Comparison of ENCODE assay signal across 8 cellular contexts in genomic region chr10:59177031-59177861, GRCh38. TPM values are rescaled to one million over a fixed set of nuclear protein-coding genes. Genes with fewer than 3 reads are reported as not detected.
DNase-seq lines count a peak whose midpoint lies in the region; ATAC-seq, FAIRE-seq and TF ChIP-seq lines count a peak whose summit lies in the region.

No MANE protein-coding gene starts in this region.

- no peaks in the 10 kb centered on the region for H3K79me2 ChIP-seq in keratinocyte (ENCODE audit: control insufficient read depth, insufficient read depth, low read length)

- no peaks in the 10 kb centered on the region for H3K4me1 ChIP-seq in breast epithelium
- H3K4me1 ChIP-seq in keratinocyte (ENCODE audit: control insufficient read depth, extremely low read depth, insufficient read depth, low read length), result peaks cover 17% of the 10 kb centered on the region
- peaks cover 0 to 17% (median 7%) of the 10 kb centered on the region in 6 donors for H3K4me1 ChIP-seq in spleen

- no peaks in the 10 kb centered on the region for H3K9me3 ChIP-seq in breast epithelium
- no peaks in the 10 kb centered on the region for H3K9me3 ChIP-seq in keratinocyte (ENCODE audit: control insufficient read depth, low read depth, low read length)
- H3K9me3 ChIP-seq in spleen, result no peaks in the 10 kb centered on the region

- peaks cover 0 to 9% of the 10 kb centered on the region in 2 donors for H3K27me3 ChIP-seq in breast epithelium
- peaks cover 18% of the 10 kb centered on the region for H3K27me3 ChIP-seq in keratinocyte (ENCODE audit: control insufficient read depth, extremely low read depth, insufficient read depth, low read length)
- H3K27me3 ChIP-seq in spleen (replicated peaks in 1 of 7), result peaks cover 0 to 39% (median 24%) of the 10 kb centered on the region in 7 donors

- H3K9me1 ChIP-seq in keratinocyte (ENCODE audit: control insufficient read depth, extremely low read depth, insufficient read depth, low read length), result no peaks in the 10 kb centered on the region

- H3K9ac ChIP-seq in keratinocyte (ENCODE audit: control insufficient read depth, extremely low read depth, insufficient read depth, low read length), result no peak overlapping the region

- in situ Hi-C loops in G401 (cut with HindIII; ENCODE audit: low sequenced_read_pairs), result no loop called here

- DNase-seq in G401 (ENCODE audit: low spot score), result peak; percentile 64
- peak; percentile 33 for DNase-seq in NCI-H1694 treated with DMSO at 0.1 percent for 48 hours (lab: John Stamatoyannopoulos, UW)
- no peak for DNase-seq in breast epithelium (ENCODE audit: low spot score in 2 of 2)
- DNase-seq in keratinocyte (ENCODE audit: low read depth, low spot score), result peak; percentile 2
- peak; percentile 53 for DNase-seq in spleen
- DNase-seq in activated CD4-positive, alpha-beta T cell treated with anti-CD3 and anti-CD28 coated beads for 4 hours, result no peak

- H3K4me3 ChIP-seq in breast epithelium, result peak overlapping the region; percentile 29 to 65 (median 54)
- no peak overlapping the region for H3K4me3 ChIP-seq in keratinocyte (ENCODE audit: control insufficient read depth in 2 of 3, extremely low read depth in 1 of 3, insufficient read depth in 2 of 3, low read depth in 1 of 3, low read length in 3 of 3)
- H3K4me3 ChIP-seq in spleen, result peak overlapping the region in 6 of 8 donors; percentile 12 to 51 (median 18)

- FAIRE-seq in keratinocyte (lab: Jason Lieb, UNC), result peak; percentile 70

- intact Hi-C loops in breast epithelium (cut with DNase I; ENCODE audit: low total_unique reads), result no loop called here
- intact Hi-C loops in spleen (cut with DNase I; ENCODE audit: low total_unique reads), result no loop called here

- ATAC-seq in GM18519 (IDR thresholded peaks at IDR 0.05; ENCODE audit: low FRiP score, unreplicated experiment) (no peak), HG03571 (IDR thresholded peaks at IDR 0.05; ENCODE audit: unreplicated experiment) (no peak)

- no peaks in the 10 kb centered on the region for H3K36me3 ChIP-seq in breast epithelium
- no peaks in the 10 kb centered on the region for H3K36me3 ChIP-seq in keratinocyte (ENCODE audit: control insufficient read depth in 2 of 2, extremely low read depth in 1 of 2, insufficient read depth in 2 of 2, low read length in 2 of 2)
- H3K36me3 ChIP-seq in spleen, result no peaks in the 10 kb centered on the region

- 10 to 15% (median 14%) methylated on average over 40 to 42 of the region's 42 CpGs for WGBS in spleen, 5 donors

- H3K27ac ChIP-seq in breast epithelium (no peak overlapping the region), keratinocyte (ENCODE audit: control insufficient read depth, insufficient read depth, low read length) (no peak overlapping the region), spleen (no peak overlapping the region)

- no peaks in the 10 kb centered on the region for H4K20me1 ChIP-seq in keratinocyte (ENCODE audit: control insufficient read depth, extremely low read depth, insufficient read depth, low read length)

- dilution Hi-C loops in keratinocyte (cut with MboI; ENCODE audit: extremely low pct_ligation_motif_present, low sequenced_read_pairs), result no loop called here

- TF ChIP-seq POLR2A in breast epithelium (IDR thresholded peaks at IDR 0.05) (no peak), spleen (IDR thresholded peaks at IDR 0.05) (no peak)

- H3K4me2 ChIP-seq in keratinocyte (ENCODE audit: control insufficient read depth, extremely low read depth, insufficient read depth, low read depth, low read length), result peak overlapping the region; percentile 74

- no peak for TF ChIP-seq CTCF in breast epithelium (IDR thresholded peaks at IDR 0.05)
- no peak for TF ChIP-seq CTCF in keratinocyte (optimal IDR thresholded peaks at IDR 0.05 in 1 of 3, IDR thresholded peaks at IDR 0.05 in 1 of 3, conservative IDR thresholded peaks at IDR 0.05 in 1 of 3; ENCODE audit: extremely low read depth in 1 of 3, insufficient read depth in 2 of 3, low read length in 3 of 3)
- no peak for TF ChIP-seq CTCF in spleen (IDR thresholded peaks at IDR 0.05 in 8 of 11, conservative IDR thresholded peaks at IDR 0.05 in 3 of 11)

- H2AFZ ChIP-seq in keratinocyte (ENCODE audit: control insufficient read depth, low read length), result no peak overlapping the region

RNA-seq across cellular contexts. Expression of gene PHYHIPL, which starts 0.8 kb away (rescaled TPM):
- total RNA-seq in G401 (2014; rRNA removed; shearing (Covaris generic)), result not detected in 2 replicates
- total RNA-seq in breast epithelium, result under 1 TPM; under 0.01 to 0.44 (median under 0.01) TPM
- 0.02 to 0.12 TPM (median 0.09 TPM) in 3 replicates for polyA plus RNA-seq in keratinocyte
- not detected for polyA plus RNA-seq in keratinocyte (2011; ENCODE audit: low read depth)
- polyA plus RNA-seq in keratinocyte (2011; cell fraction: cytosol; rRNA removed), result 0.04 and 0.06 TPM in 2 replicates
- 0.06 and 0.07 TPM in 2 replicates for polyA plus RNA-seq in keratinocyte (2011; cell fraction: nucleus; rRNA removed)
- 0.03 and 0.07 TPM in 2 replicates for polyA plus RNA-seq in keratinocyte (2012; ENCODE audit: low replicate concordance)
- not detected in 3 replicates for polyA minus RNA-seq in keratinocyte
- not detected for polyA minus RNA-seq in keratinocyte (2011; cell fraction: cytosol; rRNA and poly(A)+ RNA removed)
- not detected in 2 replicates for polyA minus RNA-seq in keratinocyte (2011; cell fraction: nucleus; rRNA and poly(A)+ RNA removed)
- not detected for total RNA-seq in spleen
- polyA plus RNA-seq in spleen, result under 1 TPM in 2 of 3 donors, not detected in 1; 0.03 to 0.04 TPM

Comparison
In these comparisons a context has a peak if more than half of its experiments do, and no peak if none do; other contexts are left out.
1. DNase-seq: peak in G401 (single experiment), NCI-H1694 treated with DMSO at 0.1 percent for 48 hours (single experiment), keratinocyte (single experiment) and spleen (single experiment); none in breast epithelium (0 of 2) and activated CD4-positive, alpha-beta T cell treated with anti-CD3 and anti-CD28 coated beads for 4 hours (0 of 2).
2. H3K4me3 ChIP-seq: peak in breast epithelium (3 of 3) and spleen (6 of 8); none in keratinocyte (0 of 3).